Comparison of ENCODE assay signal across 8 cellular contexts in genomic region chr3:61251174-61251972, GRCh38. TPM values are rescaled to one million over a fixed set of nuclear protein-coding genes. Genes with fewer than 3 reads are reported as not detected.
DNase-seq lines count a peak whose midpoint lies in the region; ATAC-seq and TF ChIP-seq lines count a peak whose summit lies in the region.

TSS of gene FHIT (minus strand) at chr3:61251452.

- H3K27ac ChIP-seq in HUES6 (ENCODE audit: low read depth, low read length) (0 out of 2 replicates have a peak within 1 kb of the TSS, but pooled peaks have one; percentile 61), OCI-LY7 (ENCODE audit: low read depth, low read length, poor library complexity, severe bottlenecking) (peak within 1 kb of the TSS; percentile 27)

- BruUV-seq in OCI-LY7 (replicated peaks; lab: Mats Ljungman, UMichigan), result TSS peak; percentile 88

- CTCF ChIA-PET in OCI-LY7 (lab: Charles Lee; ENCODE audit: unreplicated experiment), result no interaction called here

- H3K4me1 ChIP-seq in HUES6 (ENCODE audit: control insufficient read depth, insufficient read depth, low read length) (peaks cover 12% of the 10 kb centered on the region), OCI-LY7 (ENCODE audit: insufficient read depth, low read length, poor library complexity, severe bottlenecking) (peaks cover 27% of the 10 kb centered on the region)

- H3K4me2 ChIP-seq in OCI-LY7 (ENCODE audit: low read length), result peak within 1 kb of the TSS; percentile 94

- H3K9me3 ChIP-seq in HUES6 (ENCODE audit: control insufficient read depth, insufficient read depth, low read depth, low read length), result no peaks in the 10 kb centered on the region
- H3K9me3 ChIP-seq in OCI-LY7 (ENCODE audit: low read length), result no peaks in the 10 kb centered on the region

- POLR2A ChIA-PET in OCI-LY7 (lab: Charles Lee), result no interaction called here

- no peaks in the 10 kb centered on the region for H3K27me3 ChIP-seq in HUES6 (ENCODE audit: control insufficient read depth, insufficient read depth, low read length)

- intact Hi-C loops in OCI-LY7 (cut with micrococcal nuclease; ENCODE audit: unreplicated experiment), result loop anchor here (2.0 to 5.0 kb wide), 2 partner anchors 111 to 1171 kb away; no protein-coding TSS in a partner anchor

- no peak for TF ChIP-seq CTCF in OCI-LY7 (conservative IDR thresholded peaks at IDR 0.05; ENCODE audit: low read length)

- H3K9me2 ChIP-seq in OCI-LY7 (ENCODE audit: insufficient read depth, low read length), result no peaks in the 10 kb centered on the region

- peak within 1 kb of the TSS; percentile 98 for H2AFZ ChIP-seq in OCI-LY7 (ENCODE audit: low read length)

- peak within 1 kb of the TSS; percentile 85 for H3K9ac ChIP-seq in HUES6 (ENCODE audit: low read length)

- no peaks in the 10 kb centered on the region for H4K20me1 ChIP-seq in OCI-LY7 (ENCODE audit: insufficient read depth, low read length)

- H3K79me2 ChIP-seq in OCI-LY7 (ENCODE audit: insufficient read depth, low read depth, low read length), result no peaks in the 10 kb centered on the region

- ATAC-seq in GM21447 (IDR thresholded peaks at IDR 0.05; ENCODE audit: unreplicated experiment), result peak; percentile 88

- H3K4me3 ChIP-seq in HUES6 (ENCODE audit: low read depth, low read length), result peak within 1 kb of the TSS; percentile 82
- H3K4me3 ChIP-seq in OCI-LY7 (ENCODE audit: low read depth, low read length, poor library complexity, severe bottlenecking), result peak within 1 kb of the TSS; percentile 80

- H3K36me3 ChIP-seq in HUES6 (ENCODE audit: control insufficient read depth, insufficient read depth, low read length) (no peaks in the 10 kb centered on the region), OCI-LY7 (ENCODE audit: insufficient read depth, low read length) (no peaks in the 10 kb centered on the region)

- DNase-seq in DMS 273 treated with DMSO at 0.1 percent for 48 hours (lab: John Stamatoyannopoulos, UW) (peak; percentile 83), OCI-LY7 (ENCODE audit: low spot score) (peak; percentile 96), activated T-cell treated with anti-CD3 and anti-CD28 coated beads for 1 hour (ENCODE audit: low read depth) (peak; percentile 81), epidermal melanocyte (ENCODE audit: insufficient read length, low spot score) (peak; percentile 95), midbrain (lab: John Stamatoyannopoulos, UW) (peak; percentile 96)
- peak; percentile 79 to 89 for DNase-seq in stimulated activated CD8-positive, alpha-beta memory T cell treated with anti-CD3 and anti-CD28 coated beads, Interleukin-15, amount 100 ng/mL, for 48 hours (ENCODE audit: low read depth in 2 of 2)

RNA-seq across cellular contexts. Expression of gene FHIT, which starts in this region (rescaled TPM):
- 2.3 and 5.0 TPM in 2 replicates for total RNA-seq in OCI-LY7 (2014; rRNA removed; shearing (Covaris generic))
- 10.9 and 12.3 TPM in 2 replicates for total RNA-seq in OCI-LY7 (2022)

Comparison
In these comparisons a context has a peak if more than half of its experiments do, and no peak if none do; other contexts are left out.
1. Peak in every context shown above with its lines: DNase-seq, ATAC-seq, H3K4me3 ChIP-seq and H3K27ac ChIP-seq.